ENCODE assay signal across 28 cellular contexts in the genomic region with DNA sequence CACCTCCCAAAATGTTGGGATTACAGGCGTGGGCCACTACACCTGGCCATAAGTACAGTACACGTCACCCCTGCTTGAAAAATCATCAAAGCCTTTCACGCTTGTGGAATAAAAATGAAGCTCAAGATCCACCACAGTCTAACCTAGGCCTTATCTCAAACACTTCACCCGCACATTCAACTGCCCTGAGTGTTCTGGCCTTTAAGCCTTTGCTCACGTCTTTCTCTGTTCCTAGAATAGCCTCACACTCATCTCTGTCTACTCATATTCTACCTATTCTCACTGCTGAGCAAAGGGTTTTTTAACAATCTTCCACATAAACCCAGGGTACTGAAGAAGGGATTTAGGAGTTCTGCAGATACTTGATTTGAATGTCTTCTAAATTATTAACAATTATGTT. TPM values are rescaled to one million over a fixed set of nuclear protein-coding genes. Genes with fewer than 3 reads are reported as not detected.
"Had no signal": no experiment of that assay in that cellular context is flagged by ENCODE, and none has a peak within 500 bp of the region (broad histone marks: within the 10 kb centered on the region; RNA-seq: fewer than 3 reads in every experiment).

No MANE protein-coding gene starts in this region.

- H2AFZ ChIP-seq: PC-9 had no signal

- H3K36me3 Mint-ChIP-seq: activated naive CD8-positive, alpha-beta T cell treated with anti-CD3 and anti-CD28 coated beads for 36 hours had no signal

- ATAC-seq: body of pancreas, K562, T-cell had no signal

- H3K27ac ChIP-seq: ascending aorta, body of pancreas, PC-9, SK-N-MC, VCaP had no signal

- H3K4me2 ChIP-seq: PC-9 had no signal

- H3K4me3 Mint-ChIP-seq: activated CD4-positive, alpha-beta memory T cell treated with anti-CD3 and anti-CD28 coated beads for 36 hours; activated CD4-positive, alpha-beta T cell treated with anti-CD3 and anti-CD28 coated beads, Interleukin-2, amount 10 ng/mL, durations not matched to agents 7 days and 5 days; activated naive CD4-positive, alpha-beta T cell treated with anti-CD3 and anti-CD28 coated beads, Interleukin-2, amount 10 ng/mL, durations not matched to agents 7 days and 5 days; activated naive CD8-positive, alpha-beta T cell treated with anti-CD3 and anti-CD28 coated beads for 36 hours; T-cell had no signal

- H3K27me3 Mint-ChIP-seq: activated CD4-positive, alpha-beta memory T cell treated with anti-CD3 and anti-CD28 coated beads for 36 hours; activated CD4-positive, alpha-beta T cell treated with anti-CD3 and anti-CD28 coated beads, Interleukin-2, amount 10 ng/mL, durations not matched to agents 7 days and 5 days; activated naive CD4-positive, alpha-beta T cell treated with anti-CD3 and anti-CD28 coated beads, Interleukin-2, amount 10 ng/mL, durations not matched to agents 7 days and 5 days; activated naive CD8-positive, alpha-beta T cell treated with anti-CD3 and anti-CD28 coated beads for 36 hours; T-cell had no signal

- H3K9me3 ChIP-seq: ascending aorta, body of pancreas had no signal

- H3K4me1 ChIP-seq: ascending aorta, body of pancreas had no signal

- DNase-seq: activated CD4-positive, alpha-beta memory T cell treated with anti-CD3 and anti-CD28 coated beads for 36 hours; activated CD4-positive, alpha-beta T cell treated with anti-CD3 and anti-CD28 coated beads, Interleukin-2, amount 10 ng/mL, durations not matched to agents 7 days and 5 days; activated CD4-positive, CD25-positive, alpha-beta regulatory T cell; activated CD8-positive, alpha-beta memory T cell treated with anti-CD3 and anti-CD28 coated beads for 24 hours; activated gamma-delta T cell treated with Interleukin-2 at 50 U/mL for 16 hours; activated naive CD4-positive, alpha-beta T cell treated with anti-CD3 and anti-CD28 coated beads, Interleukin-2, amount 10 ng/mL, durations not matched to agents 7 days and 5 days; activated naive CD8-positive, alpha-beta T cell treated with anti-CD3 and anti-CD28 coated beads for 36 hours; activated T-cell treated with anti-CD3 and anti-CD28 coated beads for 4 hours; activated T-cell treated with anti-CD3 and anti-CD28 coated beads, Interleukin-2, amount 50 U/mL, for 48 hours; amniotic stem cell; body of pancreas; Karpas-422; NCI-H1105 treated with DMSO at 0.1 percent for 48 hours; NCI-H146; NCI-H187 treated with DMSO at 0.1 percent for 48 hours; NCI-H2081 treated with DMSO at 0.1 percent for 48 hours; NCI-H446; NCI-H524; PC-9; T-cell; T-helper 2 cell; T1000 had no signal

- H3K27ac Mint-ChIP-seq: activated CD4-positive, alpha-beta memory T cell treated with anti-CD3 and anti-CD28 coated beads for 36 hours; activated CD4-positive, alpha-beta T cell treated with anti-CD3 and anti-CD28 coated beads, Interleukin-2, amount 10 ng/mL, durations not matched to agents 7 days and 5 days; activated naive CD4-positive, alpha-beta T cell treated with anti-CD3 and anti-CD28 coated beads, Interleukin-2, amount 10 ng/mL, durations not matched to agents 7 days and 5 days; activated naive CD8-positive, alpha-beta T cell treated with anti-CD3 and anti-CD28 coated beads for 36 hours; activated T-helper 2 cell treated with anti-CD3 and anti-CD28 coated beads, Interferon-gamma antibody, Interleukin-2, Interleukin-4, amounts not matched to agents 10 μg/mL and 5 μg/mL and 100 μg/mL, durations not matched to agents 14 hours and 24 hours and 36 hours; T-cell had no signal

- H3K9me3 Mint-ChIP-seq: activated CD4-positive, alpha-beta memory T cell treated with anti-CD3 and anti-CD28 coated beads for 36 hours; activated CD4-positive, alpha-beta T cell treated with anti-CD3 and anti-CD28 coated beads, Interleukin-2, amount 10 ng/mL, durations not matched to agents 7 days and 5 days; activated naive CD4-positive, alpha-beta T cell treated with anti-CD3 and anti-CD28 coated beads, Interleukin-2, amount 10 ng/mL, durations not matched to agents 7 days and 5 days; activated naive CD8-positive, alpha-beta T cell treated with anti-CD3 and anti-CD28 coated beads for 36 hours; activated T-helper 2 cell treated with anti-CD3 and anti-CD28 coated beads, Interferon-gamma antibody, Interleukin-2, Interleukin-4, amounts not matched to agents 10 μg/mL and 5 μg/mL and 100 μg/mL, durations not matched to agents 14 hours and 24 hours and 36 hours; T-cell had no signal

- H3K4me3 ChIP-seq: ascending aorta, body of pancreas, K562, PC-9, SK-N-MC had no signal

- H3K4me1 Mint-ChIP-seq: activated CD4-positive, alpha-beta T cell treated with anti-CD3 and anti-CD28 coated beads, Interleukin-2, amount 10 ng/mL, durations not matched to agents 7 days and 5 days; activated naive CD4-positive, alpha-beta T cell treated with anti-CD3 and anti-CD28 coated beads, Interleukin-2, amount 10 ng/mL, durations not matched to agents 7 days and 5 days; activated naive CD8-positive, alpha-beta T cell treated with anti-CD3 and anti-CD28 coated beads for 36 hours; T-cell had no signal

- H3K27me3 ChIP-seq: ascending aorta, body of pancreas had no signal

RNA-seq across cellular contexts. Expression of a gene that starts 34.5 kb away (rescaled TPM):
- total RNA-seq: activated CD4-positive, alpha-beta memory T cell treated with anti-CD3 and anti-CD28 coated beads for 36 hours; activated CD4-positive, alpha-beta T cell treated with anti-CD3 and anti-CD28 coated beads, Interleukin-2, amount 10 ng/mL, durations not matched to agents 7 days and 5 days; activated naive CD8-positive, alpha-beta T cell treated with anti-CD3 and anti-CD28 coated beads for 36 hours; activated T-helper 2 cell treated with anti-CD3 and anti-CD28 coated beads, Interferon-gamma antibody, Interleukin-2, Interleukin-4, amounts not matched to agents 10 μg/mL and 5 μg/mL and 100 μg/mL, durations not matched to agents 14 hours and 24 hours and 36 hours; ascending aorta; body of pancreas; bronchial epithelial cell; K562; PC-9; T-cell had no signal
- polyA plus RNA-seq: K562 had no signal
